1 cellular context compared by ENCODE assay signal in genomic region chr9:4315582-4316215, GRCh38.
TF ChIP-seq lines count a peak whose summit lies in the region.

No MANE protein-coding gene starts in this region.

TF ChIP-seq in HepG2, 621 proteins besides CTCF, POLR2A, EP300 and RAD21 (continued from another document):
- TF ChIP-seq ARID4A (CRISPR knock-in tag; IDR thresholded peaks at IDR 0.05; ENCODE audit: borderline replicate concordance) (no peak), HOXA7 (CRISPR knock-in tag; IDR thresholded peaks at IDR 0.05) (no peak), FLYWCH1 (CRISPR knock-in tag; IDR thresholded peaks at IDR 0.05) (no peak), ZMYM3 (CRISPR knock-in tag; IDR thresholded peaks at IDR 0.05) (no peak), ZNF709 (CRISPR knock-in tag; IDR thresholded peaks at IDR 0.05) (no peak), ZNF280D (CRISPR knock-in tag; IDR thresholded peaks at IDR 0.05) (no peak), ZNF703 (CRISPR knock-in tag; IDR thresholded peaks at IDR 0.05; ENCODE audit: borderline replicate concordance) (no peak), ZNF619 (CRISPR knock-in tag; IDR thresholded peaks at IDR 0.05) (no peak), XRCC5 (optimal IDR thresholded peaks at IDR 0.05; ENCODE audit: low read length) (peak; percentile 31), SMC3 (IDR thresholded peaks at IDR 0.05; ENCODE audit: low read length) (peak; percentile 90), XBP1 (CRISPR knock-in tag; IDR thresholded peaks at IDR 0.05) (no peak), ZSCAN21 (CRISPR knock-in tag; IDR thresholded peaks at IDR 0.05; ENCODE audit: borderline replicate concordance) (no peak), TFDP2 (CRISPR knock-in tag; IDR thresholded peaks at IDR 0.05) (no peak), SALL1 (CRISPR knock-in tag; IDR thresholded peaks at IDR 0.05) (0 out of 2 replicates have a peak, but pooled peaks have one; percentile 20), DR1 (CRISPR knock-in tag; IDR thresholded peaks at IDR 0.05) (no peak)
- TF ChIP-seq, protein P1, sequence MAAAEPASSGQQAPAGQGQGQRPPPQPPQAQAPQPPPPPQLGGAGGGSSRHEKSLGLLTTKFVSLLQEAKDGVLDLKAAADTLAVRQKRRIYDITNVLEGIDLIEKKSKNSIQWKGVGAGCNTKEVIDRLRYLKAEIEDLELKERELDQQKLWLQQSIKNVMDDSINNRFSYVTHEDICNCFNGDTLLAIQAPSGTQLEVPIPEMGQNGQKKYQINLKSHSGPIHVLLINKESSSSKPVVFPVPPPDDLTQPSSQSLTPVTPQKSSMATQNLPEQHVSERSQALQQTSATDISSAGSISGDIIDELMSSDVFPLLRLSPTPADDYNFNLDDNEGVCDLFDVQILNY (CRISPR knock-in tag; conservative IDR thresholded peaks at IDR 0.05), result no peak
